Comparison of ENCODE assay signal across 13 cellular contexts in the genomic region with DNA sequence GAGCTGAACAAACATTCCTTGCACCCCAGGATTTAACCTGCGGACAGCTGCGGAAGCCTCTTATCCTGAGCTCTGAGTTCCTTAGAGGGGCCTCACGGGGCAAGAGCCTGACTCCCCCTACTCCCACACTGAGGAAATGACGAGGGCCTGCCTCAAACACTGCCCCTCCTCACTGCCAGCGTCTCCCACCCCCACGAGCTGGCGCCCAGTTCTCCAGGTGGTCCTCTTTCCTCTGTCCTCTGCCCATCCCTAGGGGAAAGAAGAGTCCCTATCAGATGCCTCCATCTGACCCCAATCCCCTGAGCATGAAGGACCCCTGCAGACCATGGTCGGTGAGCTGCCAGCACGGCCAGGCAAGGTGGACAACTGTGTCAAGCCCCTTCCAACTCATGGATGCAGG. TPM values are rescaled to one million over a fixed set of nuclear protein-coding genes. Genes with fewer than 3 reads are reported as not detected.
DNase-seq lines count a peak whose midpoint lies in the region; ATAC-seq and TF ChIP-seq lines count a peak whose summit lies in the region.
"Had no signal": no experiment of that assay in that cellular context is flagged by ENCODE, and none has a peak within 500 bp of the region (broad histone marks: within the 10 kb centered on the region; RNA-seq: fewer than 3 reads in every experiment).

No MANE protein-coding gene starts in this region.

- H3K36me3 Mint-ChIP-seq in activated CD8-positive, alpha-beta memory T cell treated with anti-CD3 and anti-CD28 coated beads, Interleukin-2, amount 10 ng/mL, durations not matched to agents 7 days and 5 days = no peaks in the 10 kb centered on the region
- no peaks in the 10 kb centered on the region for H3K36me3 Mint-ChIP-seq in natural killer cell
- H3K36me3 Mint-ChIP-seq in natural killer cell treated with Interleukin-12 subunit alpha and Interleukin-12 subunit beta and Interleukin-15 and Interleukin-18, amount 100 ng/mL, for 72 hours = no peaks in the 10 kb centered on the region
- H3K36me3 Mint-ChIP-seq in osteocyte (ENCODE audit: unreplicated experiment) = no peaks in the 10 kb centered on the region
- no peaks in the 10 kb centered on the region for H3K36me3 Mint-ChIP-seq in WTC11
- H3K36me3 Mint-ChIP-seq: CD8-positive, alpha-beta memory T cell had no signal

- TF ChIP-seq CTCF in natural killer cell (IDR thresholded peaks at IDR 0.05) = no peak
- no peak for TF ChIP-seq CTCF in osteocyte (IDR thresholded peaks at IDR 0.05)
- no peak for TF ChIP-seq CTCF in GM13977 (IDR thresholded peaks at IDR 0.05; ENCODE audit: extremely low read depth, insufficient read depth, missing control alignments)
- no peak for TF ChIP-seq CTCF in WTC11 (IDR thresholded peaks at IDR 0.05)

- no peak for ATAC-seq in activated CD8-positive, alpha-beta memory T cell treated with anti-CD3 and anti-CD28 coated beads, Interleukin-2, amount 10 ng/mL, durations not matched to agents 7 days and 5 days
- no peak for ATAC-seq in natural killer cell
- no peak for ATAC-seq in natural killer cell treated with Interleukin-12 subunit alpha and Interleukin-12 subunit beta and Interleukin-15 and Interleukin-18, amount 100 ng/mL, for 72 hours
- ATAC-seq in HG03469 (IDR thresholded peaks at IDR 0.05; ENCODE audit: unreplicated experiment) = no peak
- ATAC-seq in WTC11 = no peak

- H3K27me3 Mint-ChIP-seq in activated CD8-positive, alpha-beta memory T cell treated with anti-CD3 and anti-CD28 coated beads, Interleukin-2, amount 10 ng/mL, durations not matched to agents 7 days and 5 days = peaks cover 17% of the 10 kb centered on the region
- H3K27me3 Mint-ChIP-seq in natural killer cell (ENCODE audit: low read depth in 2 of 2) = peaks cover 8 to 31% of the 10 kb centered on the region in 2 donors
- H3K27me3 Mint-ChIP-seq in natural killer cell treated with Interleukin-12 subunit alpha and Interleukin-12 subunit beta and Interleukin-15 and Interleukin-18, amount 100 ng/mL, for 72 hours = peaks cover 0 to 20% of the 10 kb centered on the region in 2 donors
- H3K27me3 Mint-ChIP-seq in osteocyte (ENCODE audit: unreplicated experiment) = peaks cover 3% of the 10 kb centered on the region
- peaks cover 1% of the 10 kb centered on the region; the same call in 1 of the 2 replicates for H3K27me3 Mint-ChIP-seq in WTC11 (ENCODE audit: low read depth)

- peak; percentile 32 for DNase-seq in activated CD8-positive, alpha-beta memory T cell treated with anti-CD3 and anti-CD28 coated beads for 24 hours
- no peak for DNase-seq in activated CD8-positive, alpha-beta memory T cell treated with anti-CD3 and anti-CD28 coated beads, Interleukin-2, amount 10 ng/mL, durations not matched to agents 7 days and 5 days
- no peak for DNase-seq in natural killer cell
- DNase-seq in natural killer cell treated with Interleukin-12 subunit alpha and Interleukin-12 subunit beta and Interleukin-15 and Interleukin-18, amount 100 ng/mL, for 72 hours (ENCODE audit: low spot score) = no peak
- DNase-seq in osteocyte (ENCODE audit: extremely low spot score, unreplicated experiment) = peak; percentile 74
- no peak for DNase-seq in GM13977 (ENCODE audit: low spot score)
- no peak for DNase-seq in WTC11 (ENCODE audit: low spot score)
- DNase-seq: AML-193, Caco-2, DMS53, GF-D8 had no signal

- POLR2A ChIA-PET in WTC11 (lab: Charles Lee) = no interaction called here

- no peaks in the 10 kb centered on the region for H3K9me3 Mint-ChIP-seq in activated CD8-positive, alpha-beta memory T cell treated with anti-CD3 and anti-CD28 coated beads, Interleukin-2, amount 10 ng/mL, durations not matched to agents 7 days and 5 days (ENCODE audit: low read depth)
- no peaks in the 10 kb centered on the region for H3K9me3 Mint-ChIP-seq in natural killer cell
- H3K9me3 Mint-ChIP-seq in natural killer cell treated with Interleukin-12 subunit alpha and Interleukin-12 subunit beta and Interleukin-15 and Interleukin-18, amount 100 ng/mL, for 72 hours = no peaks in the 10 kb centered on the region
- H3K9me3 Mint-ChIP-seq in osteocyte (ENCODE audit: unreplicated experiment) = no peaks in the 10 kb centered on the region
- peaks cover 2% of the 10 kb centered on the region; the same call in 1 of the 2 replicates for H3K9me3 Mint-ChIP-seq in WTC11

- CTCF ChIA-PET in activated CD8-positive, alpha-beta memory T cell treated with anti-CD3 and anti-CD28 coated beads, Interleukin-2, amount 10 ng/mL, durations not matched to agents 7 days and 5 days (lab: Charles Lee) = no interaction called here
- CTCF ChIA-PET in WTC11 (lab: Charles Lee) = interaction anchor here (0.8 to 1.1 kb wide), 2 partner anchors 120 to 280 kb away, joined by 3 read pairs; no protein-coding TSS in a partner anchor

- intact Hi-C loops in natural killer cell (cut with micrococcal nuclease) = loop anchor here (10.0 kb wide), 1 partner anchor 276 kb away; no protein-coding TSS in a partner anchor

- in situ Hi-C loops in GM13977 (cut with MboI; ENCODE audit: low pct_unique_long_range_greater_than_20kb, low sequenced_read_pairs, unreplicated experiment) = no loop called here

- H3K4me3 Mint-ChIP-seq in activated CD8-positive, alpha-beta memory T cell treated with anti-CD3 and anti-CD28 coated beads, Interleukin-2, amount 10 ng/mL, durations not matched to agents 7 days and 5 days = no peak overlapping the region
- H3K4me3 Mint-ChIP-seq in natural killer cell (peak overlapping the region; percentile 21), osteocyte (ENCODE audit: unreplicated experiment) (no peak overlapping the region), WTC11 (no peak overlapping the region)
- H3K4me3 Mint-ChIP-seq in natural killer cell treated with Interleukin-12 subunit alpha and Interleukin-12 subunit beta and Interleukin-15 and Interleukin-18, amount 100 ng/mL, for 72 hours = no peak overlapping the region

- H3K27ac Mint-ChIP-seq in activated CD8-positive, alpha-beta memory T cell treated with anti-CD3 and anti-CD28 coated beads, Interleukin-2, amount 10 ng/mL, durations not matched to agents 7 days and 5 days = no peak overlapping the region
- H3K27ac Mint-ChIP-seq in natural killer cell (no peak overlapping the region), osteocyte (ENCODE audit: unreplicated experiment) (no peak overlapping the region), WTC11 (no peak overlapping the region)
- H3K27ac Mint-ChIP-seq in natural killer cell treated with Interleukin-12 subunit alpha and Interleukin-12 subunit beta and Interleukin-15 and Interleukin-18, amount 100 ng/mL, for 72 hours = no peak overlapping the region

- H3K4me1 Mint-ChIP-seq in activated CD8-positive, alpha-beta memory T cell treated with anti-CD3 and anti-CD28 coated beads, Interleukin-2, amount 10 ng/mL, durations not matched to agents 7 days and 5 days = peaks cover 11% of the 10 kb centered on the region
- H3K4me1 Mint-ChIP-seq in natural killer cell = peaks cover 9 to 12% of the 10 kb centered on the region in 2 donors
- H3K4me1 Mint-ChIP-seq in natural killer cell treated with Interleukin-12 subunit alpha and Interleukin-12 subunit beta and Interleukin-15 and Interleukin-18, amount 100 ng/mL, for 72 hours (ENCODE audit: low read depth in 2 of 2) = peaks cover 0 to 13% of the 10 kb centered on the region in 2 donors
- peaks cover 3% of the 10 kb centered on the region for H3K4me1 Mint-ChIP-seq in osteocyte (ENCODE audit: unreplicated experiment)
- peaks cover 33% of the 10 kb centered on the region for H3K4me1 Mint-ChIP-seq in WTC11

TF ChIP-seq in WTC11, 78 proteins besides CTCF, POLR2A, EP300 and RAD21 (continues in another document):
- no peak for TF ChIP-seq OVOL2 (CRISPR knock-in tag; IDR thresholded peaks at IDR 0.05; ENCODE audit: borderline replicate concordance)
- TF ChIP-seq ERG (CRISPR knock-in tag; IDR thresholded peaks at IDR 0.05) = no peak
- TF ChIP-seq GTF2I (CRISPR knock-in tag; conservative IDR thresholded peaks at IDR 0.05) = no peak
- TF ChIP-seq ZNF219 (CRISPR knock-in tag; IDR thresholded peaks at IDR 0.05; ENCODE audit: borderline replicate concordance) = no peak

RNA-seq across cellular contexts. Expression of gene CHST1, which starts 14.3 kb away (rescaled TPM):
- under 1 TPM in 1 of 2 experiments, not detected in 1; 0.35 TPM for total RNA-seq in activated CD8-positive, alpha-beta memory T cell treated with anti-CD3 and anti-CD28 coated beads, Interleukin-2, amount 10 ng/mL, durations not matched to agents 7 days and 5 days
- total RNA-seq in natural killer cell = not detected
- not detected for total RNA-seq in natural killer cell treated with Interleukin-12 subunit alpha and Interleukin-12 subunit beta and Interleukin-15 and Interleukin-18, amount 100 ng/mL, for 72 hours
- total RNA-seq in osteocyte = 0.16 and 0.67 TPM in 2 replicates
- total RNA-seq in WTC11 (2021) = 2.4 to 2.6 TPM (median 2.4 TPM) in 3 replicates
- total RNA-seq: Caco-2 had no signal

Comparison
In these comparisons a context has a peak if more than half of its experiments do, and no peak if none do; other contexts are left out.
1. DNase-seq: peak in activated CD8-positive, alpha-beta memory T cell treated with anti-CD3 and anti-CD28 coated beads for 24 hours (single experiment) and osteocyte (single experiment); none in activated CD8-positive, alpha-beta memory T cell treated with anti-CD3 and anti-CD28 coated beads, Interleukin-2, amount 10 ng/mL, durations not matched to agents 7 days and 5 days (single experiment), natural killer cell (single experiment), natural killer cell treated with Interleukin-12 subunit alpha and Interleukin-12 subunit beta and Interleukin-15 and Interleukin-18, amount 100 ng/mL, for 72 hours (single experiment), GM13977 (single experiment) and WTC11 (single experiment).